ENCODE assay signal across 18 cellular contexts in genomic region chr9:128163027-128163515, GRCh38. TPM values are rescaled to one million over a fixed set of nuclear protein-coding genes. Genes with fewer than 3 reads are reported as not detected.
A peak's percentile ranks its signal among the peaks of the same experiment; 100 is the strongest.
DNase-seq lines count a peak whose midpoint lies in the region; ATAC-seq, FAIRE-seq and TF ChIP-seq lines count a peak whose summit lies in the region.
"Had no signal": no experiment of that assay in that cellular context is flagged by ENCODE, and none has a peak within 500 bp of the region (broad histone marks: within the 10 kb centered on the region; RNA-seq: fewer than 3 reads in every experiment).

No MANE protein-coding gene starts in this region.

- H3K4me1 ChIP-seq in endothelial cell of umbilical vein (ENCODE audit: control insufficient read depth, extremely low read depth, insufficient read depth, low read length) = peaks cover 11% of the 10 kb centered on the region
- peaks cover 8 to 55% (median 26%) of the 10 kb centered on the region in 6 donors for H3K4me1 ChIP-seq in spleen

- DNase-seq in Right ventricle myocardium superior (peak; percentile 8), left ventricle myocardium superior (no peak), endothelial cell of umbilical vein (ENCODE audit: low read depth, low spot score) (no peak), spleen (peak; percentile 61)
- no peak for DNase-seq in activated T-helper 2 cell treated with anti-CD3 and anti-CD28 coated beads, Interferon-gamma antibody, Interleukin-2, Interleukin-4, amounts not matched to agents 10 μg/mL and 5 μg/mL and 100 μg/mL, durations not matched to agents 14 hours and 24 hours and 36 hours (ENCODE audit: low spot score)
- DNase-seq: GOT3, KG1, NCI-H146, NCI-H2081, NCI-H774, RPMI8226 had no signal

- H3K79me2 ChIP-seq in endothelial cell of umbilical vein (ENCODE audit: control insufficient read depth, insufficient read depth, low read length) = no peaks in the 10 kb centered on the region

- CTCF ChIA-PET in endothelial cell of umbilical vein (lab: Charles Lee) = no interaction called here

- H3K4me2 ChIP-seq in endothelial cell of umbilical vein (ENCODE audit: insufficient read depth, low read length) = no peak overlapping the region
- H3K4me2 ChIP-seq: BLaER1 had no signal

- peaks cover 43% of the 10 kb centered on the region for H3K36me3 Mint-ChIP-seq in activated T-helper 2 cell treated with anti-CD3 and anti-CD28 coated beads, Interferon-gamma antibody, Interleukin-2, Interleukin-4, amounts not matched to agents 10 μg/mL and 5 μg/mL and 100 μg/mL, durations not matched to agents 14 hours and 24 hours and 36 hours (ENCODE audit: low read depth)

- H4K20me1 ChIP-seq in endothelial cell of umbilical vein (replicated peaks; ENCODE audit: control insufficient read depth, extremely low read depth, insufficient read depth, low read length) = no peaks in the 10 kb centered on the region

- BruUV-seq in endothelial cell of umbilical vein (replicated peaks; lab: Mats Ljungman, UMichigan) = no TSS peak

- 78 to 89% (median 87%) methylated on average over 6 of the region's 6 CpGs for WGBS in spleen, 5 donors

- no peak for TF ChIP-seq POLR2A in endothelial cell of umbilical vein (IDR thresholded peaks at IDR 0.05; ENCODE audit: low read depth, low read length)
- no peak for TF ChIP-seq POLR2A in spleen (IDR thresholded peaks at IDR 0.05)

- peaks cover 17% of the 10 kb centered on the region for H3K4me1 Mint-ChIP-seq in activated T-helper 2 cell treated with anti-CD3 and anti-CD28 coated beads, Interferon-gamma antibody, Interleukin-2, Interleukin-4, amounts not matched to agents 10 μg/mL and 5 μg/mL and 100 μg/mL, durations not matched to agents 14 hours and 24 hours and 36 hours (ENCODE audit: low read depth)

- no peak overlapping the region for H2AFZ ChIP-seq in endothelial cell of umbilical vein (ENCODE audit: low read depth, low read length)

- no peak for ATAC-seq in Right ventricle myocardium superior (ENCODE audit: poor library complexity)
- ATAC-seq in left ventricle myocardium superior = no peak
- ATAC-seq in HG03175 (IDR thresholded peaks at IDR 0.05; ENCODE audit: unreplicated experiment) = no peak

- H3K4me3 ChIP-seq in endothelial cell of umbilical vein (replicated peaks in 1 of 3; ENCODE audit: insufficient read depth in 1 of 3, low read depth in 1 of 3, low read length in 3 of 3) = no peak overlapping the region
- no peak overlapping the region for H3K4me3 ChIP-seq in spleen
- H3K4me3 ChIP-seq: BLaER1, SJSA1 had no signal

- POLR2A ChIA-PET in endothelial cell of umbilical vein (lab: Charles Lee) = no interaction called here

- H3K27ac ChIP-seq in endothelial cell of umbilical vein (ENCODE audit: insufficient read depth, low read depth, low read length) (no peak overlapping the region), spleen (peak overlapping the region in 2 of 8 donors; percentile 27 to 51)
- H3K27ac ChIP-seq: BLaER1, SJSA1 had no signal

- dilution Hi-C loops in endothelial cell of umbilical vein (cut with MboI; ENCODE audit: extremely low pct_ligation_motif_present, low sequenced_read_pairs) = no loop called here

- H3K4me3 Mint-ChIP-seq in activated T-helper 2 cell treated with anti-CD3 and anti-CD28 coated beads, Interferon-gamma antibody, Interleukin-2, Interleukin-4, amounts not matched to agents 10 μg/mL and 5 μg/mL and 100 μg/mL, durations not matched to agents 14 hours and 24 hours and 36 hours (ENCODE audit: low read depth) = no peak overlapping the region

- H3K9me3 ChIP-seq in endothelial cell of umbilical vein (replicated peaks; ENCODE audit: control insufficient read depth, insufficient read depth, low read length) (no peaks in the 10 kb centered on the region), spleen (no peaks in the 10 kb centered on the region)
- H3K9me3 ChIP-seq: BLaER1 had no signal

- H3K36me3 ChIP-seq in endothelial cell of umbilical vein (ENCODE audit: control insufficient read depth in 2 of 2, extremely low read depth in 1 of 2, insufficient read depth in 2 of 2, low read length in 2 of 2) (peaks cover 4 to 47% of the 10 kb centered on the region in 2 experiments), spleen (peaks cover 0 to 62% (median 46%) of the 10 kb centered on the region in 6 donors)

- intact Hi-C loops in Right ventricle myocardium superior (cut with DNase I) (no loop called here), left ventricle myocardium superior (cut with micrococcal nuclease) (no loop called here), endothelial cell of umbilical vein (cut with micrococcal nuclease) (no loop called here), spleen (cut with DNase I; ENCODE audit: low total_unique reads) (no loop called here)
- intact Hi-C loops in activated T-helper 2 cell treated with anti-CD3 and anti-CD28 coated beads, Interferon-gamma antibody, Interleukin-2, Interleukin-4, amounts not matched to agents 10 μg/mL and 5 μg/mL and 100 μg/mL, durations not matched to agents 14 hours and 24 hours and 36 hours (cut with micrococcal nuclease) = loop anchor here (10.0 kb wide), 1 partner anchor 392 kb away; the partner anchor contains the start of gene SPTAN1

- H3K9ac ChIP-seq in endothelial cell of umbilical vein (replicated peaks; ENCODE audit: extremely low read depth, insufficient read depth, low read length) = no peak overlapping the region
- H3K9ac ChIP-seq: BLaER1 had no signal

- TF ChIP-seq CTCF in endothelial cell of umbilical vein (IDR thresholded peaks at IDR 0.05; ENCODE audit: extremely low read depth in 1 of 2, insufficient read depth in 1 of 2, low read depth in 1 of 2, low read length in 2 of 2) (no peak), spleen (IDR thresholded peaks at IDR 0.05 in 8 of 11, conservative IDR thresholded peaks at IDR 0.05 in 3 of 11) (no peak)

- H3K27me3 ChIP-seq in endothelial cell of umbilical vein (ENCODE audit: control insufficient read depth in 2 of 2, insufficient read depth in 2 of 2, low read length in 2 of 2) (no peaks in the 10 kb centered on the region), spleen (replicated peaks in 1 of 7) (no peaks in the 10 kb centered on the region)
- H3K27me3 ChIP-seq: BLaER1, SJSA1 had no signal

- H3K27me3 Mint-ChIP-seq in activated T-helper 2 cell treated with anti-CD3 and anti-CD28 coated beads, Interferon-gamma antibody, Interleukin-2, Interleukin-4, amounts not matched to agents 10 μg/mL and 5 μg/mL and 100 μg/mL, durations not matched to agents 14 hours and 24 hours and 36 hours (ENCODE audit: low read depth) = no peaks in the 10 kb centered on the region

- H3K9me3 Mint-ChIP-seq in activated T-helper 2 cell treated with anti-CD3 and anti-CD28 coated beads, Interferon-gamma antibody, Interleukin-2, Interleukin-4, amounts not matched to agents 10 μg/mL and 5 μg/mL and 100 μg/mL, durations not matched to agents 14 hours and 24 hours and 36 hours = no peaks in the 10 kb centered on the region

- no peak overlapping the region for H3K27ac Mint-ChIP-seq in activated T-helper 2 cell treated with anti-CD3 and anti-CD28 coated beads, Interferon-gamma antibody, Interleukin-2, Interleukin-4, amounts not matched to agents 10 μg/mL and 5 μg/mL and 100 μg/mL, durations not matched to agents 14 hours and 24 hours and 36 hours

- no peak for FAIRE-seq in endothelial cell of umbilical vein (lab: Jason Lieb, UNC)
- FAIRE-seq: A204.1 had no signal

- H3K9me1 ChIP-seq in endothelial cell of umbilical vein (replicated peaks; ENCODE audit: control insufficient read depth, extremely low read depth, insufficient read depth, low read length) = no peaks in the 10 kb centered on the region

RNA-seq across cellular contexts. Expression of gene BBLN, which starts 3.0 kb away (rescaled TPM):
- total RNA-seq in Right ventricle myocardium superior (31.3 TPM), left ventricle myocardium superior (41.7 TPM), endothelial cell of umbilical vein (51.0 and 53.2 TPM in 2 replicates), spleen (100 to 1,000 TPM in 3 of 7 donors, 10 to 100 TPM in 4; 43.5 to 220 (median 59.2) TPM)
- polyA plus RNA-seq in endothelial cell of umbilical vein (124 and 206 TPM in 2 replicates), spleen (100 to 1,000 TPM; 152 to 201 (median 178) TPM)
- 56.1 and 94.1 TPM in 2 replicates for polyA plus RNA-seq in endothelial cell of umbilical vein (2011; cell fraction: cytosol; rRNA removed)
- polyA plus RNA-seq in endothelial cell of umbilical vein (2011; cell fraction: nucleus; rRNA removed) = 17.1 and 22.5 TPM in 2 replicates
- polyA plus RNA-seq in endothelial cell of umbilical vein (2012) = 54.3 and 72.4 TPM in 2 replicates
- polyA minus RNA-seq in endothelial cell of umbilical vein = 15.7 and 17.6 TPM in 2 replicates
- 97.0 TPM for polyA minus RNA-seq in endothelial cell of umbilical vein (2011; cell fraction: cytosol; rRNA and poly(A)+ RNA removed)
- 5.4 and 7.8 TPM in 2 replicates for polyA minus RNA-seq in endothelial cell of umbilical vein (2011; cell fraction: nucleus; rRNA and poly(A)+ RNA removed)
- total RNA-seq in activated T-helper 2 cell treated with anti-CD3 and anti-CD28 coated beads, Interferon-gamma antibody, Interleukin-2, Interleukin-4, amounts not matched to agents 10 μg/mL and 5 μg/mL and 100 μg/mL, durations not matched to agents 14 hours and 24 hours and 36 hours = 93.8 and 103 TPM in 2 replicates

RNA-seq across cellular contexts. Expression of gene LCN2, which starts 13.8 kb away (rescaled TPM):
- total RNA-seq in Right ventricle myocardium superior = not detected
- 0.32 TPM for total RNA-seq in left ventricle myocardium superior
- total RNA-seq in endothelial cell of umbilical vein = not detected in 2 replicates
- not detected in 2 replicates for polyA plus RNA-seq in endothelial cell of umbilical vein
- not detected in 2 replicates for polyA plus RNA-seq in endothelial cell of umbilical vein (2011; cell fraction: cytosol; rRNA removed)
- not detected in 2 replicates for polyA plus RNA-seq in endothelial cell of umbilical vein (2011; cell fraction: nucleus; rRNA removed)
- polyA plus RNA-seq in endothelial cell of umbilical vein (2012) = not detected in 2 replicates
- not detected in 2 replicates for polyA minus RNA-seq in endothelial cell of umbilical vein
- 1.2 TPM for polyA minus RNA-seq in endothelial cell of umbilical vein (2011; cell fraction: cytosol; rRNA and poly(A)+ RNA removed)
- not detected in 2 replicates for polyA minus RNA-seq in endothelial cell of umbilical vein (2011; cell fraction: nucleus; rRNA and poly(A)+ RNA removed)
- 100 to 1,000 TPM in 1 of 7 donors, 10 to 100 TPM in 5, 1 to 10 TPM in 1; 7.7 to 218 (median 20.3) TPM for total RNA-seq in spleen
- 10 to 100 TPM; 10.7 to 17.5 (median 13.3) TPM for polyA plus RNA-seq in spleen
- total RNA-seq in activated T-helper 2 cell treated with anti-CD3 and anti-CD28 coated beads, Interferon-gamma antibody, Interleukin-2, Interleukin-4, amounts not matched to agents 10 μg/mL and 5 μg/mL and 100 μg/mL, durations not matched to agents 14 hours and 24 hours and 36 hours = not detected in 2 replicates
- total RNA-seq: Daoy, M059J, NCI-H460, SJSA1 had no signal

RNA-seq across cellular contexts. Expression of gene CIZ1, which starts 28.3 kb away (rescaled TPM):
- total RNA-seq in Right ventricle myocardium superior (75.3 TPM), left ventricle myocardium superior (76.6 TPM), endothelial cell of umbilical vein (143 and 150 TPM in 2 replicates), spleen (10 to 100 TPM; 61.9 to 98.2 (median 89.2) TPM)
- polyA plus RNA-seq in endothelial cell of umbilical vein (88.3 and 97.2 TPM in 2 replicates), spleen (10 to 100 TPM; 24.7 to 50.0 (median 34.5) TPM)
- polyA plus RNA-seq in endothelial cell of umbilical vein (2011; cell fraction: cytosol; rRNA removed) = 61.2 and 64.5 TPM in 2 replicates
- 129 and 141 TPM in 2 replicates for polyA plus RNA-seq in endothelial cell of umbilical vein (2011; cell fraction: nucleus; rRNA removed)
- polyA plus RNA-seq in endothelial cell of umbilical vein (2012) = 106 and 126 TPM in 2 replicates
- polyA minus RNA-seq in endothelial cell of umbilical vein = 72.8 and 92.2 TPM in 2 replicates
- 89.1 TPM for polyA minus RNA-seq in endothelial cell of umbilical vein (2011; cell fraction: cytosol; rRNA and poly(A)+ RNA removed)
- 32.6 and 40.5 TPM in 2 replicates for polyA minus RNA-seq in endothelial cell of umbilical vein (2011; cell fraction: nucleus; rRNA and poly(A)+ RNA removed)
- total RNA-seq in activated T-helper 2 cell treated with anti-CD3 and anti-CD28 coated beads, Interferon-gamma antibody, Interleukin-2, Interleukin-4, amounts not matched to agents 10 μg/mL and 5 μg/mL and 100 μg/mL, durations not matched to agents 14 hours and 24 hours and 36 hours = 150 TPM in 2 replicates

RNA-seq across cellular contexts. Expression of gene PTGES2, which starts 35.5 kb away (rescaled TPM):
- total RNA-seq in Right ventricle myocardium superior (155 TPM), left ventricle myocardium superior (157 TPM), endothelial cell of umbilical vein (64.2 and 69.6 TPM in 2 replicates), spleen (10 to 100 TPM; 45.2 to 66.6 (median 58.5) TPM)
- polyA plus RNA-seq in endothelial cell of umbilical vein (69.8 and 69.9 TPM in 2 replicates), spleen (10 to 100 TPM; 45.8 to 71.2 (median 54.0) TPM)
- polyA plus RNA-seq in endothelial cell of umbilical vein (2011; cell fraction: cytosol; rRNA removed) = 65.0 and 76.3 TPM in 2 replicates
- 105 and 113 TPM in 2 replicates for polyA plus RNA-seq in endothelial cell of umbilical vein (2011; cell fraction: nucleus; rRNA removed)
- 52.9 and 57.9 TPM in 2 replicates for polyA plus RNA-seq in endothelial cell of umbilical vein (2012)
- polyA minus RNA-seq in endothelial cell of umbilical vein = 45.6 and 48.0 TPM in 2 replicates
- polyA minus RNA-seq in endothelial cell of umbilical vein (2011; cell fraction: cytosol; rRNA and poly(A)+ RNA removed) = 85.7 TPM
- 23.8 and 31.5 TPM in 2 replicates for polyA minus RNA-seq in endothelial cell of umbilical vein (2011; cell fraction: nucleus; rRNA and poly(A)+ RNA removed)
- total RNA-seq in activated T-helper 2 cell treated with anti-CD3 and anti-CD28 coated beads, Interferon-gamma antibody, Interleukin-2, Interleukin-4, amounts not matched to agents 10 μg/mL and 5 μg/mL and 100 μg/mL, durations not matched to agents 14 hours and 24 hours and 36 hours = 67.8 and 77.6 TPM in 2 replicates

RNA-seq across cellular contexts. Expression of gene DNM1, which starts 40.1 kb away (rescaled TPM):
- total RNA-seq in Right ventricle myocardium superior = 7.0 TPM
- total RNA-seq in left ventricle myocardium superior = 5.4 TPM
- 2.9 and 7.9 TPM in 2 replicates for total RNA-seq in endothelial cell of umbilical vein
- 0.59 TPM in 2 replicates for polyA plus RNA-seq in endothelial cell of umbilical vein
- 0.21 and 0.28 TPM in 2 replicates for polyA plus RNA-seq in endothelial cell of umbilical vein (2011; cell fraction: cytosol; rRNA removed)
- polyA plus RNA-seq in endothelial cell of umbilical vein (2011; cell fraction: nucleus; rRNA removed) = 2.7 and 3.9 TPM in 2 replicates
- polyA plus RNA-seq in endothelial cell of umbilical vein (2012) = 0.75 and 1.3 TPM in 2 replicates
- 1.3 and 1.8 TPM in 2 replicates for polyA minus RNA-seq in endothelial cell of umbilical vein
- 1.6 TPM for polyA minus RNA-seq in endothelial cell of umbilical vein (2011; cell fraction: cytosol; rRNA and poly(A)+ RNA removed)
- polyA minus RNA-seq in endothelial cell of umbilical vein (2011; cell fraction: nucleus; rRNA and poly(A)+ RNA removed) = 2.1 and 2.2 TPM in 2 replicates
- total RNA-seq in spleen = 1 to 10 TPM in 6 of 7 donors, under 1 TPM in 1; 0.42 to 3.6 (median 2.1) TPM
- 1 to 10 TPM; 1.2 to 1.3 (median 1.3) TPM for polyA plus RNA-seq in spleen
- 0.90 and 2.4 TPM in 2 replicates for total RNA-seq in activated T-helper 2 cell treated with anti-CD3 and anti-CD28 coated beads, Interferon-gamma antibody, Interleukin-2, Interleukin-4, amounts not matched to agents 10 μg/mL and 5 μg/mL and 100 μg/mL, durations not matched to agents 14 hours and 24 hours and 36 hours

Comparison
In these comparisons a context has a peak if more than half of its experiments do, and no peak if none do; other contexts are left out.
1. DNase-seq: peak in Right ventricle myocardium superior (single experiment) and spleen (single experiment); none in left ventricle myocardium superior (single experiment), endothelial cell of umbilical vein (single experiment) and activated T-helper 2 cell treated with anti-CD3 and anti-CD28 coated beads, Interferon-gamma antibody, Interleukin-2, Interleukin-4, amounts not matched to agents 10 μg/mL and 5 μg/mL and 100 μg/mL, durations not matched to agents 14 hours and 24 hours and 36 hours (single experiment).